ENCODE assay signal across 24 cellular contexts in genomic region chr9:134787601-134788531, GRCh38.
"Had no signal": no experiment of that assay in that cellular context is flagged by ENCODE, and none has a peak within 500 bp of the region (broad histone marks: within the 10 kb centered on the region; RNA-seq: fewer than 3 reads in every experiment).

No MANE protein-coding gene starts in this region.

- H3K4me1 ChIP-seq: adrenal gland, Peyer's patch, SJSA1 had no signal

- H3K27ac ChIP-seq: adrenal gland, RWPE1, SJSA1 had no signal

- ATAC-seq: activated CD4-positive, CD25-positive, alpha-beta regulatory T cell treated with anti-CD3 and anti-CD28 coated beads, Interleukin-2, amount 50 U/mL, for 24 hours; activated CD8-positive, alpha-beta T cell treated with anti-CD3 and anti-CD28 coated beads, Interleukin-2, amount 10 ng/mL, durations not matched to agents 7 days and 5 days; SK-N-SH treated with all-trans-retinoic acid at 6 μM for 48 hours had no signal

- H3K36me3 ChIP-seq: breast epithelium had no signal

- H3K4me3 ChIP-seq: adrenal gland, breast epithelium, Peyer's patch, SJSA1 had no signal

- DNase-seq: activated CD4-positive, alpha-beta T cell treated with anti-CD3 and anti-CD28 coated beads for 48 hours; activated CD4-positive, alpha-beta T cell treated with anti-CD3 and anti-CD28 coated beads, Interleukin-2, amount 50 U/mL, for 4 hours; activated CD8-positive, alpha-beta memory T cell treated with anti-CD3 and anti-CD28 coated beads, Interleukin-2, amount 50 U/mL, for 48 hours; activated CD8-positive, alpha-beta T cell treated with anti-CD3 and anti-CD28 coated beads, Interleukin-2, amount 10 ng/mL, durations not matched to agents 7 days and 5 days; activated naive CD4-positive, alpha-beta T cell treated with anti-CD3 and anti-CD28 coated beads, Interleukin-2, amount 50 U/mL, for 16 hours; activated naive CD8-positive, alpha-beta T cell treated with anti-CD3 and anti-CD28 coated beads, Interleukin-2, amount 10 ng/mL, durations not matched to agents 7 days and 5 days; activated T-cell treated with anti-CD3 and anti-CD28 coated beads, Interleukin-2, amount 50 U/mL, for 1 hour; adrenal gland; Kasumi-1; KBM-7; NCI-H1105 treated with DMSO at 0.1 percent for 48 hours; NCI-H1436 treated with DMSO at 0.1 percent for 48 hours; NCI-H187; NCI-H2081; NCI-H510A treated with DMSO at 0.1 percent for 48 hours; NCI-H69; Peyer's patch; Right ventricle myocardium superior; SW 1271 had no signal

- H3K27me3 ChIP-seq: adrenal gland, Peyer's patch, SJSA1 had no signal

- H3K9me3 ChIP-seq: adrenal gland, breast epithelium, Peyer's patch, SJSA1 had no signal
